Comparison of ENCODE assay signal across 38 cellular contexts in the genomic region with DNA sequence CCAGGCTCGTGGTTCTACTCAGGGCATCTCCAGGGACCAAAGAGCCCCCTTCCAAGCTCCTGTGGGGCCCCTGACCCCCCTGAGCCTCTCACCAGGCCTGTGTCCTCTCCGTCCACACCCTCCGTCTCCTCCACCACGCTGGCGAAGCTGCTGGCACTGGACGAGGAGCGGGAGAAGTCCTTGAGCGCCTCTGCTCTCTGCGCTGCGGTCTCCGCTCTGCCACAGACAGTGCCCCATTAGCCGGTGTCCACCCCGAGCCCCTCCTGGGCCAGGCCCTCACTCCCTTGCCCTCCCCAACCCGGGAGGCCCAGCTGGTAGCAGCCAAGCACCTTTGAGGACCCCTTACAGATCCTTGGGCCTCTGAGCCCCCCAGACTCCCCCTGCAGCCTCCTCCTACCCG.
"Had no signal": no experiment of that assay in that cellular context is flagged by ENCODE, and none has a peak within 500 bp of the region (broad histone marks: within the 10 kb centered on the region; RNA-seq: fewer than 3 reads in every experiment).

No MANE protein-coding gene starts in this region.

- FAIRE-seq: bronchial epithelial cell had no signal

- H3K4me1 ChIP-seq: ascending aorta had no signal

- H3K4me3 ChIP-seq: ascending aorta, cardiac muscle cell had no signal

- H3K27me3 Mint-ChIP-seq: activated CD4-positive, alpha-beta memory T cell treated with anti-CD3 and anti-CD28 coated beads, Interleukin-2, amount 10 ng/mL, durations not matched to agents 7 days and 5 days; activated CD4-positive, alpha-beta T cell treated with anti-CD3 and anti-CD28 coated beads for 36 hours; activated CD4-positive, alpha-beta T cell treated with anti-CD3 and anti-CD28 coated beads, Interleukin-2, amount 10 ng/mL, durations not matched to agents 7 days and 5 days; activated CD8-positive, alpha-beta memory T cell treated with anti-CD3 and anti-CD28 coated beads, Interleukin-2, amount 10 ng/mL, durations not matched to agents 7 days and 5 days; activated naive CD4-positive, alpha-beta T cell treated with anti-CD3 and anti-CD28 coated beads, Interleukin-2, amount 10 ng/mL, durations not matched to agents 7 days and 5 days; activated naive CD8-positive, alpha-beta T cell treated with anti-CD3 and anti-CD28 coated beads, Interleukin-2, amount 10 ng/mL, durations not matched to agents 7 days and 5 days; brain had no signal

- H3K9me3 ChIP-seq: ascending aorta had no signal

- ATAC-seq: activated CD4-positive, alpha-beta T cell treated with anti-CD3 and anti-CD28 coated beads for 36 hours; activated CD4-positive, CD25-positive, alpha-beta regulatory T cell treated with anti-CD3 and anti-CD28 coated beads, Interleukin-2, amount 50 U/mL, for 24 hours; activated CD8-positive, alpha-beta memory T cell treated with anti-CD3 and anti-CD28 coated beads, Interleukin-2, amount 10 ng/mL, durations not matched to agents 7 days and 5 days; activated CD8-positive, alpha-beta T cell treated with anti-CD3 and anti-CD28 coated beads, Interleukin-2, amount 10 ng/mL, durations not matched to agents 7 days and 5 days; activated naive CD8-positive, alpha-beta T cell treated with anti-CD3 and anti-CD28 coated beads, Interleukin-2, amount 50 U/mL, for 24 hours; WTC11 had no signal

- H3K27ac Mint-ChIP-seq: activated CD4-positive, alpha-beta memory T cell treated with anti-CD3 and anti-CD28 coated beads, Interleukin-2, amount 10 ng/mL, durations not matched to agents 7 days and 5 days; activated CD4-positive, alpha-beta T cell treated with anti-CD3 and anti-CD28 coated beads for 36 hours; activated CD4-positive, alpha-beta T cell treated with anti-CD3 and anti-CD28 coated beads, Interleukin-2, amount 10 ng/mL, durations not matched to agents 7 days and 5 days; activated CD8-positive, alpha-beta memory T cell treated with anti-CD3 and anti-CD28 coated beads, Interleukin-2, amount 10 ng/mL, durations not matched to agents 7 days and 5 days; activated CD8-positive, alpha-beta T cell treated with anti-CD3 and anti-CD28 coated beads, Interleukin-2, amount 10 ng/mL, durations not matched to agents 7 days and 5 days; activated naive CD4-positive, alpha-beta T cell treated with anti-CD3 and anti-CD28 coated beads, Interleukin-2, amount 10 ng/mL, durations not matched to agents 7 days and 5 days; activated naive CD8-positive, alpha-beta T cell; activated naive CD8-positive, alpha-beta T cell treated with anti-CD3 and anti-CD28 coated beads, Interleukin-2, amount 10 ng/mL, durations not matched to agents 7 days and 5 days; activated naive CD8-positive, alpha-beta T cell treated with anti-CD3 and anti-CD28 coated beads, Interleukin-2, amount 50 U/mL, for 24 hours; activated T-cell treated with anti-CD3 and anti-CD28 coated beads, Interleukin-2, amount 50 U/mL, for 24 hours; activated T-helper 2 cell treated with anti-CD3 and anti-CD28 coated beads, Interferon-gamma antibody, Interleukin-2, Interleukin-4, amounts not matched to agents 10 μg/mL and 5 μg/mL and 100 μg/mL, durations not matched to agents 14 hours and 24 hours and 36 hours; T-helper 1 cell treated with Interleukin-12 subunit alpha and Interleukin-12 subunit beta and Interleukin-4 antibody, amounts not matched to agents 30 μg/mL and 1 μg/mL, for 36 hours; T-helper 2 cell treated with Interferon-gamma antibody and Interleukin-4, amounts not matched to agents 5 μg/mL and 100 μg/mL, for 36 hours had no signal

- H3K36me3 Mint-ChIP-seq: activated CD8-positive, alpha-beta memory T cell treated with anti-CD3 and anti-CD28 coated beads, Interleukin-2, amount 10 ng/mL, durations not matched to agents 7 days and 5 days; activated naive CD4-positive, alpha-beta T cell treated with anti-CD3 and anti-CD28 coated beads, Interleukin-2, amount 10 ng/mL, durations not matched to agents 7 days and 5 days; activated naive CD4-positive, alpha-beta T cell treated with anti-CD3 and anti-CD28 coated beads, Interleukin-2, amount 50 U/mL, for 24 hours; activated naive CD8-positive, alpha-beta T cell; activated naive CD8-positive, alpha-beta T cell treated with anti-CD3 and anti-CD28 coated beads, Interleukin-2, amount 10 ng/mL, durations not matched to agents 7 days and 5 days; WTC11 had no signal

- H3K27ac ChIP-seq: ascending aorta, cardiac muscle cell, WERI-Rb-1 had no signal

- H3K27me3 ChIP-seq: ascending aorta, cardiac muscle cell had no signal

- H3K9me3 Mint-ChIP-seq: activated CD4-positive, alpha-beta memory T cell treated with anti-CD3 and anti-CD28 coated beads, Interleukin-2, amount 10 ng/mL, durations not matched to agents 7 days and 5 days; activated CD4-positive, alpha-beta T cell treated with anti-CD3 and anti-CD28 coated beads, Interleukin-2, amount 10 ng/mL, durations not matched to agents 7 days and 5 days; activated naive CD4-positive, alpha-beta T cell treated with anti-CD3 and anti-CD28 coated beads, Interleukin-2, amount 10 ng/mL, durations not matched to agents 7 days and 5 days; activated naive CD4-positive, alpha-beta T cell treated with anti-CD3 and anti-CD28 coated beads, Interleukin-2, amount 50 U/mL, for 24 hours; activated naive CD8-positive, alpha-beta T cell treated with anti-CD3 and anti-CD28 coated beads, Interleukin-2, amount 10 ng/mL, durations not matched to agents 7 days and 5 days; activated naive CD8-positive, alpha-beta T cell treated with anti-CD3 and anti-CD28 coated beads, Interleukin-2, amount 50 U/mL, for 24 hours; activated T-cell treated with anti-CD3 and anti-CD28 coated beads, Interleukin-2, amount 50 U/mL, for 24 hours; activated T-helper 2 cell treated with anti-CD3 and anti-CD28 coated beads, Interferon-gamma antibody, Interleukin-2, Interleukin-4, amounts not matched to agents 10 μg/mL and 5 μg/mL and 100 μg/mL, durations not matched to agents 14 hours and 24 hours and 36 hours; brain; central memory CD8-positive, alpha-beta T cell; T-helper 1 cell treated with Interleukin-12 subunit alpha and Interleukin-12 subunit beta and Interleukin-4 antibody, amounts not matched to agents 30 μg/mL and 1 μg/mL, for 36 hours; T-helper 2 cell treated with Interferon-gamma antibody and Interleukin-4, amounts not matched to agents 5 μg/mL and 100 μg/mL, for 36 hours; WTC11 had no signal

- H3K4me3 Mint-ChIP-seq: activated CD4-positive, alpha-beta memory T cell treated with anti-CD3 and anti-CD28 coated beads, Interleukin-2, amount 10 ng/mL, durations not matched to agents 7 days and 5 days; activated CD4-positive, alpha-beta T cell treated with anti-CD3 and anti-CD28 coated beads for 36 hours; activated CD4-positive, alpha-beta T cell treated with anti-CD3 and anti-CD28 coated beads, Interleukin-2, amount 10 ng/mL, durations not matched to agents 7 days and 5 days; activated CD8-positive, alpha-beta memory T cell treated with anti-CD3 and anti-CD28 coated beads, Interleukin-2, amount 10 ng/mL, durations not matched to agents 7 days and 5 days; activated CD8-positive, alpha-beta T cell treated with anti-CD3 and anti-CD28 coated beads, Interleukin-2, amount 10 ng/mL, durations not matched to agents 7 days and 5 days; activated naive CD4-positive, alpha-beta T cell treated with anti-CD3 and anti-CD28 coated beads, Interleukin-2, amount 10 ng/mL, durations not matched to agents 7 days and 5 days; activated naive CD4-positive, alpha-beta T cell treated with anti-CD3 and anti-CD28 coated beads, Interleukin-2, amount 50 U/mL, for 24 hours; activated naive CD8-positive, alpha-beta T cell; activated naive CD8-positive, alpha-beta T cell treated with anti-CD3 and anti-CD28 coated beads, Interleukin-2, amount 10 ng/mL, durations not matched to agents 7 days and 5 days; activated naive CD8-positive, alpha-beta T cell treated with anti-CD3 and anti-CD28 coated beads, Interleukin-2, amount 50 U/mL, for 24 hours; activated T-cell treated with anti-CD3 and anti-CD28 coated beads, Interleukin-2, amount 50 U/mL, for 24 hours; brain; central memory CD8-positive, alpha-beta T cell; T-helper 1 cell treated with Interleukin-12 subunit alpha and Interleukin-12 subunit beta and Interleukin-4 antibody, amounts not matched to agents 30 μg/mL and 1 μg/mL, for 36 hours; T-helper 2 cell treated with Interferon-gamma antibody and Interleukin-4, amounts not matched to agents 5 μg/mL and 100 μg/mL, for 36 hours; WTC11 had no signal

- H3K36me3 ChIP-seq: ascending aorta, cardiac muscle cell had no signal

- H3K4me1 Mint-ChIP-seq: activated CD4-positive, alpha-beta memory T cell treated with anti-CD3 and anti-CD28 coated beads, Interleukin-2, amount 10 ng/mL, durations not matched to agents 7 days and 5 days; activated CD4-positive, alpha-beta T cell treated with anti-CD3 and anti-CD28 coated beads for 36 hours; activated CD4-positive, alpha-beta T cell treated with anti-CD3 and anti-CD28 coated beads, Interleukin-2, amount 10 ng/mL, durations not matched to agents 7 days and 5 days; activated CD8-positive, alpha-beta memory T cell treated with anti-CD3 and anti-CD28 coated beads, Interleukin-2, amount 10 ng/mL, durations not matched to agents 7 days and 5 days; activated naive CD4-positive, alpha-beta T cell treated with anti-CD3 and anti-CD28 coated beads, Interleukin-2, amount 10 ng/mL, durations not matched to agents 7 days and 5 days; activated naive CD4-positive, alpha-beta T cell treated with anti-CD3 and anti-CD28 coated beads, Interleukin-2, amount 50 U/mL, for 24 hours; activated naive CD8-positive, alpha-beta T cell treated with anti-CD3 and anti-CD28 coated beads, Interleukin-2, amount 10 ng/mL, durations not matched to agents 7 days and 5 days; activated naive CD8-positive, alpha-beta T cell treated with anti-CD3 and anti-CD28 coated beads, Interleukin-2, amount 50 U/mL, for 24 hours; central memory CD8-positive, alpha-beta T cell; WTC11 had no signal

- DNase-seq: activated CD4-positive, alpha-beta memory T cell treated with anti-CD3 and anti-CD28 coated beads, Interleukin-2, amount 10 ng/mL, durations not matched to agents 7 days and 5 days; activated CD4-positive, alpha-beta T cell treated with anti-CD3 and anti-CD28 coated beads for 1 hour; activated CD4-positive, alpha-beta T cell treated with anti-CD3 and anti-CD28 coated beads for 36 hours; activated CD4-positive, alpha-beta T cell treated with anti-CD3 and anti-CD28 coated beads for 48 hours; activated CD4-positive, alpha-beta T cell treated with anti-CD3 and anti-CD28 coated beads, Interleukin-2, amount 10 ng/mL, durations not matched to agents 7 days and 5 days; activated CD4-positive, alpha-beta T cell treated with anti-CD3 and anti-CD28 coated beads, Interleukin-2, amount 50 U/mL, for 48 hours; activated CD4-positive, CD25-positive, alpha-beta regulatory T cell; activated CD8-positive, alpha-beta memory T cell treated with anti-CD3 and anti-CD28 coated beads for 24 hours; activated CD8-positive, alpha-beta memory T cell treated with anti-CD3 and anti-CD28 coated beads, Interleukin-2, amount 10 ng/mL, durations not matched to agents 7 days and 5 days; activated CD8-positive, alpha-beta memory T cell treated with anti-CD3 and anti-CD28 coated beads, Interleukin-2, amount 50 U/mL, for 48 hours; activated CD8-positive, alpha-beta T cell treated with anti-CD3 and anti-CD28 coated beads, Interleukin-2, amount 10 ng/mL, durations not matched to agents 7 days and 5 days; activated effector memory CD4-positive, alpha-beta T cell treated with Interleukin-2 at 50 U/mL for 16 hours; activated gamma-delta T cell; activated naive CD4-positive, alpha-beta T cell treated with anti-CD3 and anti-CD28 coated beads, Interleukin-2, amount 10 ng/mL, durations not matched to agents 7 days and 5 days; activated naive CD4-positive, alpha-beta T cell treated with Interleukin-2 at 50 U/mL for 16 hours; activated naive CD8-positive, alpha-beta T cell treated with anti-CD3 and anti-CD28 coated beads, Interleukin-2, amount 10 ng/mL, durations not matched to agents 7 days and 5 days; activated naive CD8-positive, alpha-beta T cell treated with anti-CD3 and anti-CD28 coated beads, Interleukin-2, amount 50 U/mL, for 24 hours; activated T-cell treated with anti-CD3 and anti-CD28 coated beads, Interleukin-2, amount 50 U/mL, for 24 hours; activated T-cell treated with anti-CD3 and anti-CD28 coated beads, Interleukin-2, amount 50 U/mL, for 48 hours; amygdala; anterior cingulate cortex; cerebellar nuclear complex; T-helper 1 cell; T-helper 2 cell; T-helper 9 cell; WERI-Rb-1 had no signal
